ENCODE assay signal across 24 cellular contexts in genomic region chr2:165582409-165582808, GRCh38.
DNase-seq lines count a peak whose midpoint lies in the region; ATAC-seq, FAIRE-seq and TF ChIP-seq lines count a peak whose summit lies in the region.
"Had no signal": no experiment of that assay in that cellular context is flagged by ENCODE, and none has a peak within 500 bp of the region (broad histone marks: within the 10 kb centered on the region; RNA-seq: fewer than 3 reads in every experiment).

No MANE protein-coding gene starts in this region.

- H3K4me2 ChIP-seq in astrocyte (ENCODE audit: low read length) (peak overlapping the region; percentile 15), skeletal muscle satellite cell (ENCODE audit: low read length) (peak overlapping the region; percentile 11)
- H3K4me2 ChIP-seq: KMS-11, PC-9 had no signal

- FAIRE-seq in astrocyte (lab: Jason Lieb, UNC), result no peak
- FAIRE-seq: GM18507, H1 had no signal

- POLR2A ChIA-PET in T-cell (lab: Charles Lee), result no interaction called here

- H3K79me2 ChIP-seq in astrocyte (ENCODE audit: insufficient read depth, low read length), result no peaks in the 10 kb centered on the region

- no peaks in the 10 kb centered on the region for H3K9me3 Mint-ChIP-seq in astrocyte (ENCODE audit: unreplicated experiment)
- H3K9me3 Mint-ChIP-seq in T-cell, result no peaks in the 10 kb centered on the region
- H3K9me3 Mint-ChIP-seq: activated CD4-positive, alpha-beta memory T cell treated with anti-CD3 and anti-CD28 coated beads, Interleukin-2, amount 10 ng/mL, durations not matched to agents 7 days and 5 days; activated naive CD4-positive, alpha-beta T cell treated with anti-CD3 and anti-CD28 coated beads, Interleukin-2, amount 10 ng/mL, durations not matched to agents 7 days and 5 days; stimulated activated memory B cell treated with anti-CD40 and anti-IgM and Interleukin-4, amounts not matched to agents 10 μg/mL and 1 μg/mL and 100 μg/mL, for 72 hours had no signal

- H3K4me1 ChIP-seq in astrocyte (ENCODE audit: insufficient read depth, low read length) (peaks cover 7% of the 10 kb centered on the region), skeletal muscle satellite cell (ENCODE audit: control insufficient read depth, insufficient read depth, low read length) (peaks cover 10% of the 10 kb centered on the region)
- H3K4me1 ChIP-seq: BE2C, gastrocnemius medialis had no signal

- H3K36me3 ChIP-seq in astrocyte (ENCODE audit: insufficient read depth, low read length) (no peaks in the 10 kb centered on the region), skeletal muscle satellite cell (ENCODE audit: insufficient read depth, low read length) (no peaks in the 10 kb centered on the region)
- H3K36me3 ChIP-seq: BE2C, brain microvascular endothelial cell, gastrocnemius medialis had no signal

- no peaks in the 10 kb centered on the region for H4K20me1 ChIP-seq in astrocyte (ENCODE audit: insufficient read depth, low read length)

- no peak for TF ChIP-seq CTCF in astrocyte (IDR thresholded peaks at IDR 0.05; ENCODE audit: insufficient read depth, low read depth, low read length)

- CTCF ChIA-PET in T-cell (lab: Charles Lee), result no interaction called here

- H3K27ac Mint-ChIP-seq in astrocyte (ENCODE audit: unreplicated experiment), result no peak overlapping the region
- H3K27ac Mint-ChIP-seq in T-cell, result no peak overlapping the region
- H3K27ac Mint-ChIP-seq: activated CD4-positive, alpha-beta memory T cell treated with anti-CD3 and anti-CD28 coated beads, Interleukin-2, amount 10 ng/mL, durations not matched to agents 7 days and 5 days; activated naive CD4-positive, alpha-beta T cell treated with anti-CD3 and anti-CD28 coated beads, Interleukin-2, amount 10 ng/mL, durations not matched to agents 7 days and 5 days; stimulated activated memory B cell treated with anti-CD40 and anti-IgM and Interleukin-4, amounts not matched to agents 10 μg/mL and 1 μg/mL and 100 μg/mL, for 72 hours had no signal

- H3K27ac ChIP-seq in astrocyte (ENCODE audit: low read depth, low read length), result no peak overlapping the region
- H3K27ac ChIP-seq: brain microvascular endothelial cell, gastrocnemius medialis, KMS-11, PC-9 had no signal

- no peak overlapping the region for H3K4me3 ChIP-seq in astrocyte (ENCODE audit: insufficient read depth, low read depth, low read length)
- H3K4me3 ChIP-seq in skeletal muscle satellite cell (ENCODE audit: low read length), result no peak overlapping the region
- H3K4me3 ChIP-seq: gastrocnemius medialis, PC-9 had no signal

- H3K9ac ChIP-seq in astrocyte (ENCODE audit: low read length) (no peak overlapping the region), skeletal muscle satellite cell (ENCODE audit: low read depth, low read length) (no peak overlapping the region)
- H3K9ac ChIP-seq: KMS-11 had no signal

- H3K4me3 Mint-ChIP-seq in astrocyte (ENCODE audit: unreplicated experiment) (no peak overlapping the region), T-cell (no peak overlapping the region)
- H3K4me3 Mint-ChIP-seq: activated CD4-positive, alpha-beta memory T cell treated with anti-CD3 and anti-CD28 coated beads, Interleukin-2, amount 10 ng/mL, durations not matched to agents 7 days and 5 days; activated naive CD4-positive, alpha-beta T cell treated with anti-CD3 and anti-CD28 coated beads, Interleukin-2, amount 10 ng/mL, durations not matched to agents 7 days and 5 days; stimulated activated memory B cell treated with anti-CD40 and anti-IgM and Interleukin-4, amounts not matched to agents 10 μg/mL and 1 μg/mL and 100 μg/mL, for 72 hours had no signal

- H2AFZ ChIP-seq in astrocyte (ENCODE audit: low read depth, low read length), result peak overlapping the region; percentile 3
- H2AFZ ChIP-seq: PC-9 had no signal

- H3K27me3 ChIP-seq in astrocyte (ENCODE audit: insufficient read depth, low read length) (no peaks in the 10 kb centered on the region), skeletal muscle satellite cell (ENCODE audit: control insufficient read depth, insufficient read depth, low read length) (no peaks in the 10 kb centered on the region)
- H3K27me3 ChIP-seq: BE2C, brain microvascular endothelial cell, gastrocnemius medialis had no signal

- DNase-seq in HT1080 (ENCODE audit: low read depth) (peak; percentile 17), astrocyte (ENCODE audit: low read depth) (peak; percentile 74), hepatic stellate cell (ENCODE audit: low spot score) (peak; percentile 25), GOT3 (lab: John Stamatoyannopoulos, UW) (no peak), T-cell (no peak), NOMO-1 treated with DMSO at 0.1 percent for 48 hours (lab: John Stamatoyannopoulos, UW; ENCODE audit: unreplicated experiment) (no peak)
- DNase-seq: activated CD4-positive, alpha-beta memory T cell treated with anti-CD3 and anti-CD28 coated beads, Interleukin-2, amount 10 ng/mL, durations not matched to agents 7 days and 5 days; activated CD4-positive, CD25-positive, alpha-beta regulatory T cell; activated naive CD4-positive, alpha-beta T cell treated with anti-CD3 and anti-CD28 coated beads, Interleukin-2, amount 10 ng/mL, durations not matched to agents 7 days and 5 days; activated T-cell treated with anti-CD3 and anti-CD28 coated beads, Interleukin-2, amount 50 U/mL, for 1 hour; BE2C; brain microvascular endothelial cell; COR-L47; gastrocnemius medialis; kidney glomerular epithelial cell; NCI-H1105; NCI-H82; PC-9; retina had no signal

- no peak for ATAC-seq in T-cell (replicated peaks in 1 of 4)
- ATAC-seq: gastrocnemius medialis; stimulated activated memory B cell treated with anti-CD40 and anti-IgM and Interleukin-4, amounts not matched to agents 10 μg/mL and 1 μg/mL and 100 μg/mL, for 72 hours had no signal

- no peaks in the 10 kb centered on the region for H3K27me3 Mint-ChIP-seq in astrocyte (ENCODE audit: low read depth, unreplicated experiment)
- peaks cover 0 to 2% of the 10 kb centered on the region in 2 donors for H3K27me3 Mint-ChIP-seq in T-cell
- H3K27me3 Mint-ChIP-seq: activated CD4-positive, alpha-beta memory T cell treated with anti-CD3 and anti-CD28 coated beads, Interleukin-2, amount 10 ng/mL, durations not matched to agents 7 days and 5 days; activated naive CD4-positive, alpha-beta T cell treated with anti-CD3 and anti-CD28 coated beads, Interleukin-2, amount 10 ng/mL, durations not matched to agents 7 days and 5 days; stimulated activated memory B cell treated with anti-CD40 and anti-IgM and Interleukin-4, amounts not matched to agents 10 μg/mL and 1 μg/mL and 100 μg/mL, for 72 hours had no signal

- H3K4me1 Mint-ChIP-seq in astrocyte (ENCODE audit: low read depth, unreplicated experiment) (no peaks in the 10 kb centered on the region), T-cell (no peaks in the 10 kb centered on the region)
- H3K4me1 Mint-ChIP-seq: activated CD4-positive, alpha-beta memory T cell treated with anti-CD3 and anti-CD28 coated beads, Interleukin-2, amount 10 ng/mL, durations not matched to agents 7 days and 5 days; activated naive CD4-positive, alpha-beta T cell treated with anti-CD3 and anti-CD28 coated beads, Interleukin-2, amount 10 ng/mL, durations not matched to agents 7 days and 5 days had no signal

- H3K9me3 ChIP-seq in astrocyte (ENCODE audit: insufficient read depth, low read depth, low read length) (no peaks in the 10 kb centered on the region), skeletal muscle satellite cell (replicated peaks; ENCODE audit: low read length) (no peaks in the 10 kb centered on the region)
- H3K9me3 ChIP-seq: BE2C, gastrocnemius medialis had no signal

- peaks cover 2% of the 10 kb centered on the region for H3K36me3 Mint-ChIP-seq in astrocyte (ENCODE audit: low read depth, unreplicated experiment)
- no peaks in the 10 kb centered on the region for H3K36me3 Mint-ChIP-seq in T-cell
- H3K36me3 Mint-ChIP-seq: activated naive CD4-positive, alpha-beta T cell treated with anti-CD3 and anti-CD28 coated beads, Interleukin-2, amount 10 ng/mL, durations not matched to agents 7 days and 5 days; stimulated activated memory B cell treated with anti-CD40 and anti-IgM and Interleukin-4, amounts not matched to agents 10 μg/mL and 1 μg/mL and 100 μg/mL, for 72 hours had no signal

Comparison
In these comparisons a context has a peak if more than half of its experiments do, and no peak if none do; other contexts are left out.
1. DNase-seq: peak in HT1080 (single experiment), astrocyte (single experiment) and hepatic stellate cell (single experiment); none in GOT3 (single experiment), T-cell (0 of 34) and NOMO-1 treated with DMSO at 0.1 percent for 48 hours (single experiment).